27 cellular contexts compared by ENCODE assay signal in the genomic region with DNA sequence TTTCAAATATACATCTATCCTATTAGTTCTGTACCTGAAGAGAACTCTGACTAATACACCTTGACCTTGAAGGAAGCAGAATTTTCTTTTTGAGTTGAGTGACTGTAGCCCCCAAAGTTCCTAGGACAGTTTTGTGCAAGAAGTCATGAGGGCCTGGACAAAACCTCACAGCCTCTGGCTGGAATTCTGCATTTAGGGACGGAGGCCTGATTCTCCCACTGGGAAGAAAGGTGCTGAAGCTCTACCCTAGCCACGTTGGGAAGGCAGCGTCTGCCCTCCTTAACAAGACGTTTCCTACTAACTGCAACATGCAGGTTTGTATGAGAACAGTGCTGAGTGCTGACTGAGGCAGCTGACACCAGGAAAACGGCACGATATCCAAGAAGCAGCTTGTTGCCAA.
"Had no signal": no experiment of that assay in that cellular context is flagged by ENCODE, and none has a peak within 500 bp of the region (broad histone marks: within the 10 kb centered on the region; RNA-seq: fewer than 3 reads in every experiment).

No MANE protein-coding gene starts in this region.

- ATAC-seq: activated CD4-positive, alpha-beta T cell treated with anti-CD3 and anti-CD28 coated beads for 36 hours; activated CD8-positive, alpha-beta T cell treated with anti-CD3 and anti-CD28 coated beads for 36 hours; activated T-cell treated with anti-CD3 and anti-CD28 coated beads, Interleukin-2, amount 50 U/mL, for 4 hours; activated T-helper 17 cell treated with anti-CD3 and anti-CD28 coated beads, Interleukin-2, amount 50 U/mL, for 72 hours; esophagus mucosa; gastroesophageal sphincter; heart right ventricle had no signal

- H3K27ac ChIP-seq: brain microvascular endothelial cell, coronary artery, dorsolateral prefrontal cortex, foreskin keratinocyte, gastroesophageal sphincter, heart right ventricle had no signal

- H3K4me1 ChIP-seq: gastroesophageal sphincter had no signal

- H3K4me3 ChIP-seq: coronary artery, dorsolateral prefrontal cortex, gastroesophageal sphincter, heart right ventricle had no signal

- FAIRE-seq: astrocyte, bronchial epithelial cell had no signal

- DNase-seq: activated CD4-positive, alpha-beta T cell treated with anti-CD3 and anti-CD28 coated beads for 36 hours; activated CD4-positive, alpha-beta T cell treated with anti-CD3 and anti-CD28 coated beads, Interleukin-2, amount 50 U/mL, for 1 hour; activated CD4-positive, alpha-beta T cell treated with anti-CD3 and anti-CD28 coated beads, Interleukin-2, amount 50 U/mL, for 48 hours; activated CD4-positive, CD25-positive, alpha-beta regulatory T cell; activated CD4-positive, CD25-positive, alpha-beta regulatory T cell treated with anti-CD3 and anti-CD28 coated beads, Interleukin-2, amount 50 U/mL, for 72 hours; activated CD8-positive, alpha-beta memory T cell treated with anti-CD3 and anti-CD28 coated beads for 24 hours; activated CD8-positive, alpha-beta T cell treated with anti-CD3 and anti-CD28 coated beads for 36 hours; activated effector memory CD4-positive, alpha-beta T cell treated with Interleukin-2 at 50 U/mL for 16 hours; activated gamma-delta T cell treated with Interleukin-2 at 50 U/mL for 16 hours; activated naive CD4-positive, alpha-beta T cell treated with anti-CD3 and anti-CD28 coated beads, Interleukin-2, amount 50 U/mL, for 16 hours; activated naive CD4-positive, alpha-beta T cell treated with Interleukin-2 at 50 U/mL for 16 hours; activated T-cell treated with anti-CD3 and anti-CD28 coated beads, Interleukin-2, amount 50 U/mL, for 4 hours; amniotic stem cell; anterior cingulate cortex; brain microvascular endothelial cell; dorsolateral prefrontal cortex; effector memory CD4-positive, alpha-beta T cell; endodermal cell; foreskin keratinocyte; heart right ventricle; T-helper 2 cell had no signal

- H3K9me3 ChIP-seq: gastroesophageal sphincter had no signal

- H3K36me3 ChIP-seq: brain microvascular endothelial cell, gastroesophageal sphincter, heart right ventricle had no signal

- H3K27me3 ChIP-seq: brain microvascular endothelial cell, dorsolateral prefrontal cortex, foreskin keratinocyte, gastroesophageal sphincter, heart right ventricle had no signal
